Comparison of ENCODE assay signal across 8 cellular contexts in the genomic region with DNA sequence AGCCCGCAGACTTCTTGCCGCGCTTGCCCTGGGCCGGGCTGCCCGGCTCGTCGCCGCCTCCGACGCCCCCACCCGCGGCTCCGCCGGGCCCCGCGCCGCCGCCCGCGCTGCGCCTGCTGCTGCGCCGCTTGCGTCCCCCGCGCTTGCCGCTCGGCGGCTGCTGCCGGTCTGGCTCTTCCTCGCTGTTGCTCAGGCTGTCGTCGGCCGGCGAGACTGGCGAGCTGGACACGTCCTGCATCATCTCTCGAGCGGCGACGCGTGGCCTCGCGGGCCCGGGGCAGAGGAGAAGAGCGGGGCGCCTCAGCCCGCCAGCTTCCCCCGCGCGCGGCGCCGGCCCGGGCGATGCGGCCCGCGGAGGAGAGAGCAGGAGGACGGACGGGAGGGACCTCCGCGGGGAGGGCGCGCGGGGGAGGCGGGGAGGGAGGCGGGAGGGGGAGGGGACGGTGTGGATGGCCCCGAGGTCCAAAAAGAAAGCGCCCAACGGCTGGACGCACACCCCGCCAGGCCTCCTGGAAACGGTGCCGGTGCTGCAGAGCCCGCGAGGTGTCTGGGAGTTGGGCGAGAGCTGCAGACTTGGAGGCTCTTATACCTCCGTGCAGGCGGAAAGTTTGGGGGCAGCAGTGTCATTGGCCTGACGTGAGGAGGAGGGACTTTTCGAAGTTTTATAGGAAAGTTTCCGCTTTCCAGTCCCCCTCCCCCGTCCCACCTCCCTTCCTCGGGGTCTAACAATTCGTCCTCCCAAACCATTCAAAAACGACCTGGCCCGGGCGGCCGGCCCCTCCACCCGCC. TPM values are rescaled to one million over a fixed set of nuclear protein-coding genes. Genes with fewer than 3 reads are reported as not detected.
DNase-seq lines count a peak whose midpoint lies in the region; ATAC-seq and TF ChIP-seq lines count a peak whose summit lies in the region.

A gene (minus strand): TSS at position 556 of the 789 bp plus-strand sequence. CDS start 315 bp downstream, at position 241.

- H3K9me3 ChIP-seq in HUES6 (ENCODE audit: control insufficient read depth, insufficient read depth, low read depth, low read length) (no peaks in the 10 kb centered on the region), right atrium auricular region (no peaks in the 10 kb centered on the region), skeletal muscle satellite cell (replicated peaks; ENCODE audit: low read length) (no peaks in the 10 kb centered on the region)

- H3K36me3 ChIP-seq in HUES6 (ENCODE audit: control insufficient read depth, insufficient read depth, low read length) (no peaks in the 10 kb centered on the region), right atrium auricular region (no peaks in the 10 kb centered on the region), skeletal muscle satellite cell (ENCODE audit: insufficient read depth, low read length) (peaks cover 23% of the 10 kb centered on the region)

- H3K9me3 Mint-ChIP-seq in activated naive CD8-positive, alpha-beta T cell treated with anti-CD3 and anti-CD28 coated beads for 36 hours, result peaks cover 1% of the 10 kb centered on the region

- TF ChIP-seq POLR2A in GM18505 (IDR thresholded peaks at IDR 0.05; ENCODE audit: borderline replicate concordance, extremely low read depth, insufficient read depth, insufficient read length), result no peak

- H3K36me3 Mint-ChIP-seq in activated naive CD8-positive, alpha-beta T cell treated with anti-CD3 and anti-CD28 coated beads for 36 hours, result no peaks in the 10 kb centered on the region

- in situ Hi-C loops in G401 (cut with HindIII; ENCODE audit: low sequenced_read_pairs), result no loop called here

- H3K27me3 ChIP-seq in HUES6 (ENCODE audit: control insufficient read depth, insufficient read depth, low read length) (peaks cover 94% of the 10 kb centered on the region), right atrium auricular region (peaks cover 5 to 10% of the 10 kb centered on the region in 2 donors), skeletal muscle satellite cell (ENCODE audit: control insufficient read depth, insufficient read depth, low read length) (no peaks in the 10 kb centered on the region)

- peaks cover 3% of the 10 kb centered on the region for H3K4me1 Mint-ChIP-seq in activated naive CD8-positive, alpha-beta T cell treated with anti-CD3 and anti-CD28 coated beads for 36 hours

- peak within 1 kb of the TSS; percentile 91 for H3K4me2 ChIP-seq in skeletal muscle satellite cell (ENCODE audit: low read length)

- H3K4me3 ChIP-seq in HUES6 (ENCODE audit: low read depth, low read length) (peak within 1 kb of the TSS; percentile 68), right atrium auricular region (peak within 1 kb of the TSS; percentile 45 to 58), skeletal muscle satellite cell (ENCODE audit: low read length) (peak within 1 kb of the TSS; percentile 99)

- peaks cover 75% of the 10 kb centered on the region for H3K27me3 Mint-ChIP-seq in activated naive CD8-positive, alpha-beta T cell treated with anti-CD3 and anti-CD28 coated beads for 36 hours

- peak; percentile 44 for ATAC-seq in GM18505 (IDR thresholded peaks at IDR 0.05; ENCODE audit: unreplicated experiment)

- H3K4me1 ChIP-seq in HUES6 (ENCODE audit: control insufficient read depth, insufficient read depth, low read length), result peaks cover 26% of the 10 kb centered on the region
- peaks cover 0 to 23% of the 10 kb centered on the region in 2 donors for H3K4me1 ChIP-seq in right atrium auricular region
- peaks cover 24% of the 10 kb centered on the region for H3K4me1 ChIP-seq in skeletal muscle satellite cell (ENCODE audit: control insufficient read depth, insufficient read depth, low read length)

- no peak within 1 kb of the TSS for H3K27ac Mint-ChIP-seq in activated naive CD8-positive, alpha-beta T cell treated with anti-CD3 and anti-CD28 coated beads for 36 hours

- no peak within 1 kb of the TSS for H3K4me3 Mint-ChIP-seq in activated naive CD8-positive, alpha-beta T cell treated with anti-CD3 and anti-CD28 coated beads for 36 hours

- peak; percentile 7 for DNase-seq in activated naive CD8-positive, alpha-beta T cell treated with anti-CD3 and anti-CD28 coated beads for 36 hours
- DNase-seq in right atrium auricular region (ENCODE audit: low spot score) (peak; percentile 75), HuH-7.5 (ENCODE audit: low spot score) (no peak), G401 (ENCODE audit: low spot score) (no peak), KG1 (lab: John Stamatoyannopoulos, UW) (no peak)

- TF ChIP-seq CTCF in right atrium auricular region (IDR thresholded peaks at IDR 0.05), result no peak

- peak within 1 kb of the TSS; percentile 68 for H3K9ac ChIP-seq in HUES6 (ENCODE audit: low read length)
- peak within 1 kb of the TSS; percentile 96 for H3K9ac ChIP-seq in skeletal muscle satellite cell (ENCODE audit: low read depth, low read length)

- no peak within 1 kb of the TSS for H3K27ac ChIP-seq in HUES6 (ENCODE audit: low read depth, low read length)
- H3K27ac ChIP-seq in right atrium auricular region, result peak within 1 kb of the TSS; percentile 62 to 67

RNA-seq across cellular contexts. Expression of the gene that starts here (rescaled TPM):
- not detected for total RNA-seq in activated naive CD8-positive, alpha-beta T cell treated with anti-CD3 and anti-CD28 coated beads for 36 hours
- 1 to 10 TPM; 1.9 to 6.2 TPM for total RNA-seq in right atrium auricular region
- 37.5 and 41.9 TPM in 2 replicates for total RNA-seq in skeletal muscle satellite cell (2012; rRNA removed)
- total RNA-seq in G401 (2014; rRNA removed; shearing (Covaris generic)), result 2.5 TPM in 1 of 2 replicates, not detected in the other

Comparison
In these comparisons a context has a peak if more than half of its experiments do, and no peak if none do; other contexts are left out.
1. Peak in DNase-seq in activated naive CD8-positive, alpha-beta T cell treated with anti-CD3 and anti-CD28 coated beads for 36 hours; RNA of the gene not detected or under 1 TPM.